Comparison of ENCODE assay signal across 8 cellular contexts in the genomic region with DNA sequence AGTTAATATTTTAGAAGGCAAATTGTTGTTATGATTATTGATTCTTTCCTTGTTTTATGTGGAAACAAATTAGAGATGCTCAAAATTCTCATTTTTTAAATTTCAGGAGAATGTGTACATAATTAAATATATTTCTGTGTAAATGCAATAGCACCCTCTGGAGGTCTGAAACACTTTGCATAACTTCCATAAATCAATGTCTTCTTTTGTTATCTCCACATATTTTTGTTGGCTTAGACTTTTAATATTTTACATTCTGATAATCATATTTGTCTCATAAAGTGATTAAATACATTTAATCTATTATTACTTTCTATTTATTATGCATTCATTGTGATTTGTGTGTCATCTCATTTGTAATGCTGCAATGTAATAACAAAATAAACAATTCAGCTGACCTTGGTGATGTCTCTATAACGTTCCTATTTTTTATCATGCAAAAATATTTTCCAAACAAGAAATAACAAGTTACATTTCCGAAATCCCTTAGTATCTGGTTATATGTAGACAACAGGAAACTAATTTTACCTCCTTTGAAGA.
DNase-seq lines count a peak whose midpoint lies in the region; ATAC-seq and TF ChIP-seq lines count a peak whose summit lies in the region.

No MANE protein-coding gene starts in this region.

- TF ChIP-seq CTCF in CD4-positive, alpha-beta T cell (IDR thresholded peaks at IDR 0.05): peak; percentile 43
- TF ChIP-seq CTCF in LNCAP (IDR thresholded peaks at IDR 0.05) (peak; percentile 62), astrocyte of the cerebellum (IDR thresholded peaks at IDR 0.05; ENCODE audit: low read depth, low read length, missing control alignments) (peak; percentile 23)

- no peaks in the 10 kb centered on the region for H3K36me3 ChIP-seq in aorta (ENCODE audit: control insufficient read depth in 1 of 2, insufficient read depth in 2 of 2, low read length in 1 of 2)

- intact Hi-C loops in CD4-positive, alpha-beta T cell (cut with DNase I, micrococcal nuclease): loop anchor here in 1 of 2 experiments (10.0 kb wide), 1 partner anchor 1681 kb away; no protein-coding TSS in a partner anchor
- intact Hi-C loops in aorta (cut with DNase I): loop anchor here in 1 of 2 donors (10.0 kb wide), 1 partner anchor 139 kb away; no protein-coding TSS in a partner anchor

- no peaks in the 10 kb centered on the region for H3K4me1 ChIP-seq in aorta (ENCODE audit: control insufficient read depth in 1 of 2, insufficient read depth in 2 of 2, low read length in 2 of 2)

- H3K27ac Mint-ChIP-seq in CD4-positive, alpha-beta T cell: no peak overlapping the region

- WGBS in aorta, 2 donors: 2 to 3% methylated on average over 2 of the region's 2 CpGs

- POLR2A ChIA-PET in CD4-positive, alpha-beta T cell (lab: Charles Lee): no interaction called here

- H3K27ac ChIP-seq in CD4-positive, alpha-beta T cell (ENCODE audit: low read depth, low read length): no peak overlapping the region
- H3K27ac ChIP-seq in aorta (ENCODE audit: low read depth in 1 of 2, low read length in 2 of 2): no peak overlapping the region

- in situ Hi-C loops in astrocyte of the cerebellum (cut with HindIII; ENCODE audit: low sequenced_read_pairs): no loop called here

- no peak overlapping the region for H3K4me3 Mint-ChIP-seq in CD4-positive, alpha-beta T cell

- CTCF ChIA-PET in CD4-positive, alpha-beta T cell (lab: Charles Lee): no interaction called here

- peaks cover 8% of the 10 kb centered on the region for H3K27me3 Mint-ChIP-seq in CD4-positive, alpha-beta T cell

- H3K9me3 Mint-ChIP-seq in CD4-positive, alpha-beta T cell: no peaks in the 10 kb centered on the region

- H3K4me3 ChIP-seq in astrocyte of the cerebellum (ENCODE audit: low read depth, low read length): no peak overlapping the region
- no peak overlapping the region for H3K4me3 ChIP-seq in aorta (ENCODE audit: low read length in 2 of 2)

- ATAC-seq in CD4-positive, alpha-beta T cell (ENCODE audit: poor library complexity): no peak
- no peak for ATAC-seq in aorta (ENCODE audit: low FRiP score)
- no peak for ATAC-seq in GM18511 (IDR thresholded peaks at IDR 0.05; ENCODE audit: unreplicated experiment)
- ATAC-seq in HG02642 (IDR thresholded peaks at IDR 0.05; ENCODE audit: poor library complexity, unreplicated experiment): no peak
- no peak for ATAC-seq in stimulated activated naive CD8-positive, alpha-beta T cell treated with anti-CD3 and anti-CD28 coated beads, Interleukin-15, Interleukin-2, amounts not matched to agents 100 U/mL and 50 U/mL, for 24 hours

- H3K9me3 ChIP-seq in CD4-positive, alpha-beta T cell (ENCODE audit: control insufficient read depth, low read length): no peaks in the 10 kb centered on the region
- H3K9me3 ChIP-seq in aorta (ENCODE audit: control insufficient read depth, low read length): no peaks in the 10 kb centered on the region

- H3K36me3 Mint-ChIP-seq in CD4-positive, alpha-beta T cell (ENCODE audit: low read depth): no peaks in the 10 kb centered on the region

- no peaks in the 10 kb centered on the region for H3K4me1 Mint-ChIP-seq in CD4-positive, alpha-beta T cell (ENCODE audit: low read depth)

- no peak for DNase-seq in CD4-positive, alpha-beta T cell
- DNase-seq in astrocyte of the cerebellum (ENCODE audit: low read depth) (peak; percentile 29), medulla oblongata (ENCODE audit: extremely low spot score) (peak; percentile 60), aorta (no peak)
- DNase-seq in stimulated activated naive CD8-positive, alpha-beta T cell treated with anti-CD3 and anti-CD28 coated beads, Interleukin-15, Interleukin-2, amounts not matched to agents 100 U/mL and 50 U/mL, for 24 hours: no peak

- no peaks in the 10 kb centered on the region for H3K27me3 ChIP-seq in CD4-positive, alpha-beta T cell (ENCODE audit: control insufficient read depth, insufficient read depth, low read length)
- no peaks in the 10 kb centered on the region for H3K27me3 ChIP-seq in aorta (ENCODE audit: control insufficient read depth in 1 of 2, insufficient read depth in 2 of 2, low read length in 1 of 2)

Comparison
In these comparisons a context has a peak if more than half of its experiments do, and no peak if none do; other contexts are left out.
1. DNase-seq: peak in astrocyte of the cerebellum (single experiment) and medulla oblongata (single experiment); none in CD4-positive, alpha-beta T cell (0 of 10), aorta (0 of 2) and stimulated activated naive CD8-positive, alpha-beta T cell treated with anti-CD3 and anti-CD28 coated beads, Interleukin-15, Interleukin-2, amounts not matched to agents 100 U/mL and 50 U/mL, for 24 hours (single experiment).
2. Peak in every context shown above with its lines, with median percentiles within 50 percentile points of each other: CTCF ChIP-seq.